In the genomic region with DNA sequence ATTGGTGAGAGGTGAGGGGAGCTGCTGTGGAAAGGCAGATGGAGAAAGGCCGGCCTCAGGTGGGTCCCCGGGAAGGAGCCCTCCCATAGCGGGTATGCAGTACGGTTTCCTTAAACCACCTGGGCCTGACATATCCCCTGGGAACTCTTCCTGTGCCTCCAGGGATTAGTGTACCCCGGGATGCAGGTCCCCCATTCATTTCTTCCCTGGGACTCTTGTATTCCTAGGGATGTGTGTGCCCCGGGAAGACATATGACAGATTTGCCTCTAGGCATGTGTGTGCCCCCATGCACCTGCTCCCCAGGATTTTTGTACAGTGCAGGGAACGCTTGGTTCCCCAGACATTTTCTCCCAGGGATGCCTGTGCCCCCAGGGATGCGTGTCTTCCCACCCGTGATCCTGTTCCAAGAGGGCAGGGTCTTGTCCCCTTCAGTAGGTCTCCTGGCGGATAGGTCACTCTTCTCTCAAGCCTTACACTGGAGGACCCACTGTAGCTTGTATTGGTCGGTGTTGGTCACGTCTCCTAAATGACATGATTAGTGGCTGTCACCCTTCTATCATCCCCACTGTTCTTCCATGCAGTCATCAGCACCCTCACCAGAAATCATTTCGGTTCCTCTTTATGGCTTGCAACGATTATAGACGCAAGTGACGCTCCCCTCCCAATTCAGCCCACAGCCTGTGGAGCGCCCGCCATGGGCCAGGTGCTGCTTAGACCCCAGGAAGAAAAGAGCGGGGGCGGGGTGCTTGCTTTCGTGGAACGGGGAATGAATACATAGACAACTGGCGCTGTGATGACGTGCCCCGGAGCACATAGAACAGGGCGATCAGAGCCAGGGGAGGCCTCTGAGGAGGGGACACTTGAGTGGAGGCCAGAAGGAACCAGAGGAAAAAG, we compare ENCODE assay signal across 2 cellular contexts.
TF ChIP-seq lines count a peak whose summit lies in the region.

No MANE protein-coding gene starts in this region.

TF ChIP-seq in GM23338, 12 proteins besides CTCF, POLR2A, EP300 and RAD21:
- TF ChIP-seq REST (IDR thresholded peaks at IDR 0.05; ENCODE audit: unreplicated experiment) (no peak), ZNF114 (CRISPR knock-in tag; IDR thresholded peaks at IDR 0.05) (no peak), CREB1 (CRISPR knock-in tag; IDR thresholded peaks at IDR 0.05; ENCODE audit: low read depth) (no peak), STAT1 (IDR thresholded peaks at IDR 0.05; ENCODE audit: unreplicated experiment) (no peak), NANOG (IDR thresholded peaks at IDR 0.05; ENCODE audit: borderline replicate concordance) (no peak), EZH2 (IDR thresholded peaks at IDR 0.05; ENCODE audit: low read depth, unreplicated experiment) (no peak), ZNF462 (CRISPR knock-in tag; IDR thresholded peaks at IDR 0.05) (no peak), ZNF331 (CRISPR knock-in tag; IDR thresholded peaks at IDR 0.05; ENCODE audit: low read depth) (no peak)
TF ChIP-seq in GM23338: peak in this region for 0.

TF ChIP-seq in K562, 482 proteins besides CTCF, POLR2A, EP300 and RAD21 (continued from another document and continues in another):
- TF ChIP-seq, protein P1, sequence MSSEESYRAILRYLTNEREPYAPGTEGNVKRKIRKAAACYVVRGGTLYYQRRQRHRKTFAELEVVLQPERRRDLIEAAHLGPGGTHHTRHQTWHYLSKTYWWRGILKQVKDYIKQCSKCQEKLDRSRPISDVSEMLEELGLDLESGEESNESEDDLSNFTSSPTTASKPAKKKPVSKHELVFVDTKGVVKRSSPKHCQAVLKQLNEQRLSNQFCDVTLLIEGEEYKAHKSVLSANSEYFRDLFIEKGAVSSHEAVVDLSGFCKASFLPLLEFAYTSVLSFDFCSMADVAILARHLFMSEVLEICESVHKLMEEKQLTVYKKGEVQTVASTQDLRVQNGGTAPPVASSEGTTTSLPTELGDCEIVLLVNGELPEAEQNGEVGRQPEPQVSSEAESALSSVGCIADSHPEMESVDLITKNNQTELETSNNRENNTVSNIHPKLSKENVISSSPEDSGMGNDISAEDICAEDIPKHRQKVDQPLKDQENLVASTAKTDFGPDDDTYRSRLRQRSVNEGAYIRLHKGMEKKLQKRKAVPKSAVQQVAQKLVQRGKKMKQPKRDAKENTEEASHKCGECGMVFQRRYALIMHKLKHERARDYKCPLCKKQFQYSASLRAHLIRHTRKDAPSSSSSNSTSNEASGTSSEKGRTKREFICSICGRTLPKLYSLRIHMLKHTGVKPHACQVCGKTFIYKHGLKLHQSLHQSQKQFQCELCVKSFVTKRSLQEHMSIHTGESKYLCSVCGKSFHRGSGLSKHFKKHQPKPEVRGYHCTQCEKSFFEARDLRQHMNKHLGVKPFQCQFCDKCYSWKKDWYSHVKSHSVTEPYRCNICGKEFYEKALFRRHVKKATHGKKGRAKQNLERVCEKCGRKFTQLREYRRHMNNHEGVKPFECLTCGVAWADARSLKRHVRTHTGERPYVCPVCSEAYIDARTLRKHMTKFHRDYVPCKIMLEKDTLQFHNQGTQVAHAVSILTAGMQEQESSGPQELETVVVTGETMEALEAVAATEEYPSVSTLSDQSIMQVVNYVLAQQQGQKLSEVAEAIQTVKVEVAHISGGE (CRISPR knock-in tag; IDR thresholded peaks at IDR 0.05), result no peak
- TF ChIP-seq NRF1 (conservative IDR thresholded peaks at IDR 0.05 in 1 of 2, IDR thresholded peaks at IDR 0.05 in 1 of 2) (no peak), ZC3H4 (CRISPR knock-in tag; IDR thresholded peaks at IDR 0.05; ENCODE audit: borderline replicate concordance) (no peak), HCFC1 (IDR thresholded peaks at IDR 0.05; ENCODE audit: low read depth, low read length) (no peak), MEIS2 (IDR thresholded peaks at IDR 0.05; ENCODE audit: partially characterized antibody) (peak; percentile 94), SIRT6 (IDR thresholded peaks at IDR 0.05; ENCODE audit: low read depth, low read length) (no peak), FOXM1 (IDR thresholded peaks at IDR 0.05; ENCODE audit: low read depth) (no peak), FOXM1 (CRISPR knock-in tag; IDR thresholded peaks at IDR 0.05; ENCODE audit: low read depth) (no peak), KDM1A (IDR thresholded peaks at IDR 0.05) (no peak), MAFG (tag; conservative IDR thresholded peaks at IDR 0.05) (no peak), ATF3 (IDR thresholded peaks at IDR 0.05) (peak; percentile 44; the same call in 1 of the 2 replicates), ATF3 (CRISPR knock-in tag; conservative IDR thresholded peaks at IDR 0.05) (no peak), SPI1 (IDR thresholded peaks at IDR 0.05; ENCODE audit: borderline replicate concordance, low read depth, low read length) (peak; percentile 51; the same call in 1 of the 2 replicates), ATF1 (CRISPR knock-in tag; IDR thresholded peaks at IDR 0.05) (no peak), ATF1 (tag; IDR thresholded peaks at IDR 0.05) (peak; percentile 70; the same call in 1 of the 2 replicates), CREB3L1 (IDR thresholded peaks at IDR 0.05; ENCODE audit: borderline replicate concordance, low read depth) (peak; percentile 67; the same call in 1 of the 2 replicates), CREM (IDR thresholded peaks at IDR 0.05; ENCODE audit: low read depth) (peak; percentile 81), NR2C2 (CRISPR knock-in tag; IDR thresholded peaks at IDR 0.05) (no peak), NR2C2 (tag; IDR thresholded peaks at IDR 0.05) (no peak), CREB1 (IDR thresholded peaks at IDR 0.05) (peak; percentile 52; the same call in 1 of the 2 replicates), CREB1 (CRISPR knock-in tag; IDR thresholded peaks at IDR 0.05) (peak; percentile 45; the same call in 1 of the 2 replicates), MNT (conservative IDR thresholded peaks at IDR 0.05) (peak in 1 of 2 experiments; percentile 30; a peak in 1 of 4 replicates), SUPT5H (IDR thresholded peaks at IDR 0.05) (no peak), NFRKB (IDR thresholded peaks at IDR 0.05; ENCODE audit: low read depth) (peak; percentile 1; the same call in 1 of the 2 replicates), ZNF354B (CRISPR knock-in tag; IDR thresholded peaks at IDR 0.05) (no peak), ZNF699 (CRISPR knock-in tag; IDR thresholded peaks at IDR 0.05; ENCODE audit: insufficient replicate concordance) (no peak), PBX2 (CRISPR knock-in tag; IDR thresholded peaks at IDR 0.05; ENCODE audit: low read depth) (no peak), PBX2 (tag; conservative IDR thresholded peaks at IDR 0.05; ENCODE audit: low read depth) (peak; percentile 77), ZNF124 (CRISPR knock-in tag; IDR thresholded peaks at IDR 0.05) (no peak), NR1H2 (CRISPR knock-in tag; IDR thresholded peaks at IDR 0.05) (no peak), TBP (optimal IDR thresholded peaks at IDR 0.05; ENCODE audit: low read depth, low read length) (no peak), LCOR (CRISPR knock-in tag; IDR thresholded peaks at IDR 0.05) (no peak), ZNF507 (tag; conservative IDR thresholded peaks at IDR 0.05) (no peak), RHOXF2B (CRISPR knock-in tag; conservative IDR thresholded peaks at IDR 0.05) (no peak), CREBBP (IDR thresholded peaks at IDR 0.05; ENCODE audit: low read depth, low read length) (no peak), ZNF766 (CRISPR knock-in tag; conservative IDR thresholded peaks at IDR 0.05) (0 out of 2 replicates have a peak, but pooled peaks have one; percentile 18), MTF1 (CRISPR knock-in tag; IDR thresholded peaks at IDR 0.05; ENCODE audit: borderline replicate concordance) (no peak), GTF2F1 (IDR thresholded peaks at IDR 0.05; ENCODE audit: low read depth, low read length) (no peak), ELF4 (CRISPR knock-in tag; IDR thresholded peaks at IDR 0.05) (no peak), ZNF77 (CRISPR knock-in tag; IDR thresholded peaks at IDR 0.05) (no peak), SMARCA4 (IDR thresholded peaks at IDR 0.05) (0 out of 2 replicates have a peak, but pooled peaks have one; percentile 22), ATF7 (IDR thresholded peaks at IDR 0.05) (peak; percentile 12; the same call in 1 of the 2 replicates), YY1 (IDR thresholded peaks at IDR 0.05; ENCODE audit: borderline replicate concordance in 1 of 3, control insufficient read depth in 1 of 3, extremely low read depth in 1 of 3, insufficient read depth in 3 of 3, insufficient read length in 1 of 3, insufficient replicate concordance in 2 of 3, low read depth in 1 of 3, low read length in 2 of 3) (peak in 1 of 3 experiments; percentile 14), PRMT5 (CRISPR knock-in tag; IDR thresholded peaks at IDR 0.05) (no peak), ERF (CRISPR knock-in tag; IDR thresholded peaks at IDR 0.05) (no peak)
- TF ChIP-seq, protein P2, sequence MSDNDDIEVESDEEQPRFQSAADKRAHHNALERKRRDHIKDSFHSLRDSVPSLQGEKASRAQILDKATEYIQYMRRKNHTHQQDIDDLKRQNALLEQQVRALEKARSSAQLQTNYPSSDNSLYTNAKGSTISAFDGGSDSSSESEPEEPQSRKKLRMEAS (CRISPR knock-in tag; IDR thresholded peaks at IDR 0.05), result peak; percentile 21; the same call in 1 of the 2 replicates
- TF ChIP-seq, protein P3, sequence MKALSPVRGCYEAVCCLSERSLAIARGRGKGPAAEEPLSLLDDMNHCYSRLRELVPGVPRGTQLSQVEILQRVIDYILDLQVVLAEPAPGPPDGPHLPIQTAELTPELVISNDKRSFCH (CRISPR knock-in tag; IDR thresholded peaks at IDR 0.05), result no peak
- TF ChIP-seq, protein P3 (tag; IDR thresholded peaks at IDR 0.05), result no peak
- TF ChIP-seq, protein P4, sequence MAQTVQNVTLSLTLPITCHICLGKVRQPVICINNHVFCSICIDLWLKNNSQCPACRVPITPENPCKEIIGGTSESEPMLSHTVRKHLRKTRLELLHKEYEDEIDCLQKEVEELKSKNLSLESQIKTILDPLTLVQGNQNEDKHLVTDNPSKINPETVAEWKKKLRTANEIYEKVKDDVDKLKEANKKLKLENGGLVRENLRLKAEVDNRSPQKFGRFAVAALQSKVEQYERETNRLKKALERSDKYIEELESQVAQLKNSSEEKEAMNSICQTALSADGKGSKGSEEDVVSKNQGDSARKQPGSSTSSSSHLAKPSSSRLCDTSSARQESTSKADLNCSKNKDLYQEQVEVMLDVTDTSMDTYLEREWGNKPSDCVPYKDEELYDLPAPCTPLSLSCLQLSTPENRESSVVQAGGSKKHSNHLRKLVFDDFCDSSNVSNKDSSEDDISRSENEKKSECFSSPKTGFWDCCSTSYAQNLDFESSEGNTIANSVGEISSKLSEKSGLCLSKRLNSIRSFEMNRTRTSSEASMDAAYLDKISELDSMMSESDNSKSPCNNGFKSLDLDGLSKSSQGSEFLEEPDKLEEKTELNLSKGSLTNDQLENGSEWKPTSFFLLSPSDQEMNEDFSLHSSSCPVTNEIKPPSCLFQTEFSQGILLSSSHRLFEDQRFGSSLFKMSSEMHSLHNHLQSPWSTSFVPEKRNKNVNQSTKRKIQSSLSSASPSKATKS (CRISPR knock-in tag; IDR thresholded peaks at IDR 0.05), result no peak
